26 cellular contexts compared by ENCODE assay signal in the genomic region with DNA sequence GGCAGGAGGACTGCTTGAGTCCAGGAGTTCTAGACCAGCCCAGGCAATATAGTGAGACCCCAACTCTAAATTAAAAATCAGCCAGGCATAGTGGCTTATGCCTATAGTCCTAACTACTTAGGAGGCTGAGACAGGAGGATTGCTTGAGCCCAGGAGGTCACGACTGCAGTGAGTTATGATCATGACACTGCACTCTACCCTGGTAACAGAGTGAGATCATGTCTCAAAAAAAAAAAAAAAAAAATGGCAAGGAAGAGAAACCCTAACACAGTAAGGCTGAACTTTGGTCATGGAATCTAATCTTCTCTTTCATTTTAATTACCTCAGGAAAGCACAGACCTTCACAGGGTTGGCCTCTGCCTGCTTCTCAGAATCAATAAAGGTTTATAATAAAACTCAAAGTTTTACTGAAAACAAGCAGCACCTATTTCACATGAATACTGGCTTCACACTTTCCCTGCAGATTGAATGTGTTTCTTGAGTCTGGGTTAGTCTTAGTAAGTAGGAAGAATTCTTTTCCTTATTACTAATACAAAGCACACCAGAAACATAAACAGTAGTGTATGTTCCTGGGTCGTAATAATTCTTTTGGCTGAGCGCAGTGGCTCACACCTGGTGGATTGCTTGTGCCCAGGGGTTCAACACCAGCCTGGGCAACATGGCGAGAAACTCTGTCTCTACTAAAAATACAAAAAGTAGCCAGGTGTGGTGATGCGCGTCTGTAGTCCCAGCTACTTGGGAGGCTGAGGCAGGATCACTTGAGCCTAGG. TPM values are rescaled to one million over a fixed set of nuclear protein-coding genes. Genes with fewer than 3 reads are reported as not detected.
DNase-seq lines count a peak whose midpoint lies in the region; ATAC-seq and TF ChIP-seq lines count a peak whose summit lies in the region.
"Had no signal": no experiment of that assay in that cellular context is flagged by ENCODE, and none has a peak within 500 bp of the region (broad histone marks: within the 10 kb centered on the region; RNA-seq: fewer than 3 reads in every experiment).

No MANE protein-coding gene starts in this region.

- no peak overlapping the region for H3K4ac ChIP-seq in mesenchymal stem cell (ENCODE audit: low read depth in 1 of 2, low read length in 2 of 2)

- no peak overlapping the region for H3K18ac ChIP-seq in mesenchymal stem cell (ENCODE audit: low read depth in 1 of 2, low read length in 2 of 2)

- TF ChIP-seq CTCF in Peyer's patch (IDR thresholded peaks at IDR 0.05): no peak
- TF ChIP-seq CTCF in transverse colon (IDR thresholded peaks at IDR 0.05): no peak
- no peak for TF ChIP-seq CTCF in coronary artery (IDR thresholded peaks at IDR 0.05)

- H4K91ac ChIP-seq in mesenchymal stem cell (ENCODE audit: low read length): no peak overlapping the region

- H3K27me3 ChIP-seq in Peyer's patch: no peaks in the 10 kb centered on the region
- no peaks in the 10 kb centered on the region for H3K27me3 ChIP-seq in mesenchymal stem cell (ENCODE audit: control insufficient read depth in 1 of 2, insufficient read depth in 1 of 2, low read length in 2 of 2)
- no peaks in the 10 kb centered on the region for H3K27me3 ChIP-seq in transverse colon
- H3K27me3 ChIP-seq: BLaER1 treated with 17β-estradiol and CSF1 and Interleukin-3, amounts not matched to agents 10 nM and 100 nM had no signal

- TF ChIP-seq EP300 in transverse colon (IDR thresholded peaks at IDR 0.05; ENCODE audit: low read depth): no peak

- no peak overlapping the region for H3K4me3 ChIP-seq in Peyer's patch
- no peak overlapping the region for H3K4me3 ChIP-seq in mesenchymal stem cell (ENCODE audit: insufficient read depth in 1 of 2, low read depth in 1 of 2, low read length in 2 of 2)
- H3K4me3 ChIP-seq in transverse colon: no peak overlapping the region
- no peak overlapping the region for H3K4me3 ChIP-seq in coronary artery
- H3K4me3 ChIP-seq: A549; BLaER1 treated with 17β-estradiol and CSF1 and Interleukin-3, amounts not matched to agents 10 nM and 100 nM; GM12878 had no signal

- WGBS in mesenchymal stem cell: 93% methylated on average over 6 of the region's 6 CpGs
- WGBS in transverse colon (ENCODE audit: low coverage in 1 of 2), 2 donors: 51% methylated on average over 6 of the region's 6 CpGs; no CpG with 5 or more reads in 1 of the 2 donors

- in situ Hi-C loops in transverse colon (cut with MboI; ENCODE audit: low pct_ligation_motif_present in 1 of 4, low pct_unique_long_range_greater_than_20kb in 1 of 4, low sequenced_read_pairs in 3 of 4): no loop called here

- H2AK5ac ChIP-seq in mesenchymal stem cell (ENCODE audit: low read length, severe bottlenecking): no peak overlapping the region

- H3K36me3 ChIP-seq in Peyer's patch (no peaks in the 10 kb centered on the region), mesenchymal stem cell (ENCODE audit: control insufficient read depth in 1 of 2, insufficient read depth in 2 of 2, low read depth in 1 of 2, low read length in 2 of 2) (peaks cover 0 to 2% of the 10 kb centered on the region in 2 experiments), transverse colon (no peaks in the 10 kb centered on the region)
- H3K36me3 ChIP-seq: BLaER1 treated with 17β-estradiol and CSF1 and Interleukin-3, amounts not matched to agents 10 nM and 100 nM had no signal

- H3K79me1 ChIP-seq in mesenchymal stem cell (replicated peaks; ENCODE audit: low read length, poor library complexity, severe bottlenecking): peaks cover 8% of the 10 kb centered on the region

- H2BK120ac ChIP-seq in mesenchymal stem cell (ENCODE audit: low read depth, low read length): no peak overlapping the region

- TF ChIP-seq POLR2A in Peyer's patch (IDR thresholded peaks at IDR 0.05) (no peak), transverse colon (IDR thresholded peaks at IDR 0.05) (no peak)

- H3K23ac ChIP-seq in mesenchymal stem cell (ENCODE audit: low read length in 2 of 2): no peak overlapping the region

- H3K4me1 ChIP-seq in Peyer's patch: peaks cover 0 to 8% (median 0%) of the 10 kb centered on the region in 4 donors
- no peaks in the 10 kb centered on the region for H3K4me1 ChIP-seq in mesenchymal stem cell (ENCODE audit: control insufficient read depth, insufficient read depth, low read depth, low read length)
- H3K4me1 ChIP-seq in transverse colon: peaks cover 10 to 29% (median 16%) of the 10 kb centered on the region in 4 donors
- H3K4me1 ChIP-seq: A549 had no signal

- H2BK15ac ChIP-seq in mesenchymal stem cell (ENCODE audit: low read depth, poor library complexity, severe bottlenecking): no peak overlapping the region

- H2BK5ac ChIP-seq in mesenchymal stem cell (ENCODE audit: low read depth, low read length, poor library complexity, severe bottlenecking): no peak overlapping the region

- H4K8ac ChIP-seq in mesenchymal stem cell (ENCODE audit: low read length): no peak overlapping the region

- H3K4me2 ChIP-seq in mesenchymal stem cell (ENCODE audit: low read length, poor library complexity, severe bottlenecking): no peak overlapping the region
- H3K4me2 ChIP-seq: A549; BLaER1 treated with 17β-estradiol and CSF1 and Interleukin-3, amounts not matched to agents 10 nM and 100 nM had no signal

- ATAC-seq in GM19463 (IDR thresholded peaks at IDR 0.05; ENCODE audit: unreplicated experiment): no peak
- ATAC-seq: A549, GM12878 had no signal

- intact Hi-C loops in transverse colon (cut with DNase I; ENCODE audit: low total_unique reads): no loop called here

- no peak overlapping the region for H2BK12ac ChIP-seq in mesenchymal stem cell (ENCODE audit: low read length in 2 of 2)

- H3K9me3 ChIP-seq in Peyer's patch: no peaks in the 10 kb centered on the region
- no peaks in the 10 kb centered on the region for H3K9me3 ChIP-seq in mesenchymal stem cell (ENCODE audit: control insufficient read depth, low read length)
- no peaks in the 10 kb centered on the region for H3K9me3 ChIP-seq in transverse colon
- H3K9me3 ChIP-seq: A549; BLaER1 treated with 17β-estradiol and CSF1 and Interleukin-3, amounts not matched to agents 10 nM and 100 nM had no signal

- H3K14ac ChIP-seq in mesenchymal stem cell (ENCODE audit: low read length in 2 of 2): no peak overlapping the region

- peak overlapping the region; percentile 24 for H3K9ac ChIP-seq in mesenchymal stem cell (ENCODE audit: low read length)
- H3K9ac ChIP-seq: BLaER1 treated with 17β-estradiol and CSF1 and Interleukin-3, amounts not matched to agents 10 nM and 100 nM had no signal

- H3K27ac ChIP-seq in Peyer's patch (peak overlapping the region in 3 of 4 donors; percentile 60 to 85 (median 76)), mesenchymal stem cell (ENCODE audit: low read length, poor library complexity, severe bottlenecking) (no peak overlapping the region), transverse colon (peak overlapping the region; percentile 72 to 82 (median 78)), coronary artery (no peak overlapping the region)
- H3K27ac ChIP-seq: A549; BLaER1 treated with 17β-estradiol and CSF1 and Interleukin-3, amounts not matched to agents 10 nM and 100 nM; HL-60; RWPE1 had no signal

- H2AFZ ChIP-seq in mesenchymal stem cell (ENCODE audit: low read depth, low read length): no peak overlapping the region

- DNase-seq in Peyer's patch (no peak), ecto neural progenitor cell (ENCODE audit: low spot score) (peak; percentile 11), mesenchymal stem cell (no peak), transverse colon (peak; percentile 26), coronary artery (ENCODE audit: low spot score) (no peak), SK-N-DZ (ENCODE audit: low spot score) (no peak), CD1c-positive myeloid dendritic cell (ENCODE audit: extremely low spot score) (no peak)
- DNase-seq: AML-193; CD4-positive, alpha-beta memory T cell; COR-L47; GOT3; HCEC 1CT; Kasumi-1; NCI-H1092 treated with DMSO at 0.1 percent for 48 hours; NCI-H1436 treated with DMSO at 0.1 percent for 48 hours; NCI-H187 treated with DMSO at 0.1 percent for 48 hours; NCI-H2107; NCI-H526; NCI-H82; SHP77 had no signal

RNA-seq across cellular contexts. Expression of gene NR2C2, which starts 11.6 kb away (rescaled TPM):
- total RNA-seq in Peyer's patch: 10 to 100 TPM; 55.6 to 84.3 (median 69.1) TPM
- 19.1 TPM for polyA plus RNA-seq in mesenchymal stem cell (2013, experiment 1 of 2)
- polyA plus RNA-seq in mesenchymal stem cell (2013, experiment 2 of 2): 17.4 TPM
- total RNA-seq in transverse colon: 10 to 100 TPM; 32.2 to 60.6 (median 47.8) TPM
- 21.5 and 29.0 TPM in 2 replicates for polyA plus RNA-seq in SK-N-DZ (2014; cell fraction: cytosol; rRNA removed)
- 58.4 and 98.9 TPM in 2 replicates for polyA plus RNA-seq in SK-N-DZ (2014; cell fraction: nucleus; rRNA removed)

Comparison
In these comparisons a context has a peak if more than half of its experiments do, and no peak if none do; other contexts are left out.
1. DNase-seq: peak in ecto neural progenitor cell (single experiment) and transverse colon (single experiment); none in Peyer's patch (0 of 3), mesenchymal stem cell (single experiment), coronary artery (single experiment), SK-N-DZ (single experiment) and CD1c-positive myeloid dendritic cell (single experiment).
2. H3K27ac ChIP-seq: peak in Peyer's patch (3 of 4) and transverse colon (4 of 4); none in mesenchymal stem cell (single experiment) and coronary artery (0 of 2).